14 cellular contexts compared by ENCODE assay signal in genomic region chr6:56335733-56336132, GRCh38.
DNase-seq lines count a peak whose midpoint lies in the region; ATAC-seq and TF ChIP-seq lines count a peak whose summit lies in the region.
"Had no signal": no experiment of that assay in that cellular context is flagged by ENCODE, and none has a peak within 500 bp of the region (broad histone marks: within the 10 kb centered on the region; RNA-seq: fewer than 3 reads in every experiment).

No MANE protein-coding gene starts in this region.

- H3K9me3 Mint-ChIP-seq in activated naive CD4-positive, alpha-beta T cell treated with anti-CD3 and anti-CD28 coated beads, Interleukin-2, amount 10 ng/mL, durations not matched to agents 7 days and 5 days, result no peaks in the 10 kb centered on the region
- H3K9me3 Mint-ChIP-seq in CD4-positive, alpha-beta T cell, result no peaks in the 10 kb centered on the region
- H3K9me3 Mint-ChIP-seq: WTC11 had no signal

- no peaks in the 10 kb centered on the region for H3F3A ChIP-seq in PC-3 (ENCODE audit: low read length, unreplicated experiment)

- DNase-seq in EH (ENCODE audit: low read depth) (peak; percentile 90), PC-3 (peak; percentile 95), dermis blood vessel endothelial cell (peak; percentile 64), non-pigmented ciliary epithelial cell (ENCODE audit: low read depth) (peak; percentile 71)
- no peak for DNase-seq in stimulated activated CD4-positive, alpha-beta T cell treated with anti-CD3 and anti-CD28 coated beads, Interleukin-1b, Interleukin-23, amount 100 ng/mL, for 48 hours
- DNase-seq in activated naive CD4-positive, alpha-beta T cell treated with anti-CD3 and anti-CD28 coated beads, Interleukin-2, amount 10 ng/mL, durations not matched to agents 7 days and 5 days, result no peak
- DNase-seq in CD4-positive, alpha-beta T cell, result no peak
- DNase-seq: activated T-cell treated with anti-CD3 and anti-CD28 coated beads, Interleukin-2, amount 50 U/mL, for 48 hours; left colon; occipital lobe had no signal

- TF ChIP-seq CTCF in PC-3 (conservative IDR thresholded peaks at IDR 0.05; ENCODE audit: low read depth, low read length), result no peak
- no peak for TF ChIP-seq CTCF in CD4-positive, alpha-beta T cell (IDR thresholded peaks at IDR 0.05)

- peaks cover 24% of the 10 kb centered on the region for H3K4me1 ChIP-seq in PC-3 (ENCODE audit: insufficient read depth, low read length)

- no peaks in the 10 kb centered on the region for H4K20me1 ChIP-seq in PC-3 (ENCODE audit: low read length)

- ATAC-seq in PC-3 (peak; percentile 81), HG03159 (IDR thresholded peaks at IDR 0.05; ENCODE audit: unreplicated experiment) (no peak)
- ATAC-seq in CD4-positive, alpha-beta T cell (ENCODE audit: poor library complexity), result no peak
- ATAC-seq: left colon; stimulated activated memory B cell treated with anti-CD40 and anti-IgM and Interleukin-4, amounts not matched to agents 10 μg/mL and 1 μg/mL and 100 μg/mL, for 72 hours; WTC11 had no signal

- H3K27ac Mint-ChIP-seq in activated naive CD4-positive, alpha-beta T cell treated with anti-CD3 and anti-CD28 coated beads, Interleukin-2, amount 10 ng/mL, durations not matched to agents 7 days and 5 days, result no peak overlapping the region
- H3K27ac Mint-ChIP-seq in CD4-positive, alpha-beta T cell, result no peak overlapping the region
- H3K27ac Mint-ChIP-seq: stimulated activated memory B cell treated with anti-CD40 and anti-IgM and Interleukin-4, amounts not matched to agents 10 μg/mL and 1 μg/mL and 100 μg/mL, for 72 hours; WTC11 had no signal

- no peaks in the 10 kb centered on the region for H3K79me2 ChIP-seq in PC-3 (ENCODE audit: low read length)

- intact Hi-C loops in PC-3 (cut with micrococcal nuclease), result loop anchor here (2.0 kb wide), 1 partner anchor 13 kb away; no protein-coding TSS in a partner anchor
- intact Hi-C loops in CD4-positive, alpha-beta T cell (cut with DNase I, micrococcal nuclease), result no loop called here

- no peaks in the 10 kb centered on the region for H3K9me2 ChIP-seq in PC-3 (replicated peaks; ENCODE audit: low read length)

- H3K27me3 Mint-ChIP-seq in activated naive CD4-positive, alpha-beta T cell treated with anti-CD3 and anti-CD28 coated beads, Interleukin-2, amount 10 ng/mL, durations not matched to agents 7 days and 5 days, result peaks cover 4% of the 10 kb centered on the region
- H3K27me3 Mint-ChIP-seq in CD4-positive, alpha-beta T cell, result no peaks in the 10 kb centered on the region
- H3K27me3 Mint-ChIP-seq: stimulated activated memory B cell treated with anti-CD40 and anti-IgM and Interleukin-4, amounts not matched to agents 10 μg/mL and 1 μg/mL and 100 μg/mL, for 72 hours had no signal

- H3K27me3 ChIP-seq in PC-3 (ENCODE audit: low read length), result no peaks in the 10 kb centered on the region
- no peaks in the 10 kb centered on the region for H3K27me3 ChIP-seq in CD4-positive, alpha-beta T cell (ENCODE audit: control insufficient read depth, insufficient read depth, low read length)
- H3K27me3 ChIP-seq: cardiac muscle cell had no signal

- H3K27ac ChIP-seq in PC-3 (ENCODE audit: low read length), result peak overlapping the region; percentile 99
- H3K27ac ChIP-seq in CD4-positive, alpha-beta T cell (ENCODE audit: low read depth, low read length), result no peak overlapping the region
- H3K27ac ChIP-seq: cardiac muscle cell had no signal

- peak overlapping the region; percentile 8; the same call in 1 of the 2 replicates for H3K4me3 ChIP-seq in PC-3 (ENCODE audit: low read length)
- H3K4me3 ChIP-seq: cardiac muscle cell had no signal

- no peaks in the 10 kb centered on the region for H3K4me1 Mint-ChIP-seq in activated naive CD4-positive, alpha-beta T cell treated with anti-CD3 and anti-CD28 coated beads, Interleukin-2, amount 10 ng/mL, durations not matched to agents 7 days and 5 days
- no peaks in the 10 kb centered on the region for H3K4me1 Mint-ChIP-seq in CD4-positive, alpha-beta T cell (ENCODE audit: low read depth)
- H3K4me1 Mint-ChIP-seq: stimulated activated memory B cell treated with anti-CD40 and anti-IgM and Interleukin-4, amounts not matched to agents 10 μg/mL and 1 μg/mL and 100 μg/mL, for 72 hours; WTC11 had no signal

- peak overlapping the region; percentile 87 for H3K9ac ChIP-seq in PC-3 (ENCODE audit: low read length)

- H3K4me2 ChIP-seq in PC-3 (ENCODE audit: low read length), result peak overlapping the region; percentile 67

- no peaks in the 10 kb centered on the region for H3K36me3 ChIP-seq in PC-3 (ENCODE audit: low read depth, low read length)
- H3K36me3 ChIP-seq: cardiac muscle cell had no signal

- H3K36me3 Mint-ChIP-seq in activated naive CD4-positive, alpha-beta T cell treated with anti-CD3 and anti-CD28 coated beads, Interleukin-2, amount 10 ng/mL, durations not matched to agents 7 days and 5 days, result no peaks in the 10 kb centered on the region
- no peaks in the 10 kb centered on the region for H3K36me3 Mint-ChIP-seq in CD4-positive, alpha-beta T cell (ENCODE audit: low read depth)
- H3K36me3 Mint-ChIP-seq: stimulated activated memory B cell treated with anti-CD40 and anti-IgM and Interleukin-4, amounts not matched to agents 10 μg/mL and 1 μg/mL and 100 μg/mL, for 72 hours; WTC11 had no signal

- H3K4me3 Mint-ChIP-seq in activated naive CD4-positive, alpha-beta T cell treated with anti-CD3 and anti-CD28 coated beads, Interleukin-2, amount 10 ng/mL, durations not matched to agents 7 days and 5 days, result no peak overlapping the region
- no peak overlapping the region for H3K4me3 Mint-ChIP-seq in CD4-positive, alpha-beta T cell
- H3K4me3 Mint-ChIP-seq: stimulated activated memory B cell treated with anti-CD40 and anti-IgM and Interleukin-4, amounts not matched to agents 10 μg/mL and 1 μg/mL and 100 μg/mL, for 72 hours; WTC11 had no signal

- CTCF ChIA-PET in PC-3 (lab: Charles Lee), result no interaction called here
- CTCF ChIA-PET in activated naive CD4-positive, alpha-beta T cell treated with anti-CD3 and anti-CD28 coated beads, Interleukin-2, amount 10 ng/mL, durations not matched to agents 7 days and 5 days (lab: Charles Lee), result no interaction called here
- CTCF ChIA-PET in CD4-positive, alpha-beta T cell (lab: Charles Lee), result no interaction called here

- BruUV-seq in PC-3 (replicated peaks; lab: Mats Ljungman, UMichigan), result no TSS peak

- POLR2A ChIA-PET in PC-3 (lab: Charles Lee; ENCODE audit: unreplicated experiment), result no interaction called here
- POLR2A ChIA-PET in CD4-positive, alpha-beta T cell (lab: Charles Lee), result no interaction called here

- H3K9me3 ChIP-seq in PC-3 (ENCODE audit: low read length), result no peaks in the 10 kb centered on the region
- no peaks in the 10 kb centered on the region for H3K9me3 ChIP-seq in CD4-positive, alpha-beta T cell (ENCODE audit: control insufficient read depth, low read length)

- no peak overlapping the region for H2AFZ ChIP-seq in PC-3 (ENCODE audit: low read length)

Comparison
In these comparisons a context has a peak if more than half of its experiments do, and no peak if none do; other contexts are left out.
1. DNase-seq: peak in EH (single experiment), PC-3 (single experiment), dermis blood vessel endothelial cell (single experiment) and non-pigmented ciliary epithelial cell (single experiment); none in stimulated activated CD4-positive, alpha-beta T cell treated with anti-CD3 and anti-CD28 coated beads, Interleukin-1b, Interleukin-23, amount 100 ng/mL, for 48 hours (single experiment), activated naive CD4-positive, alpha-beta T cell treated with anti-CD3 and anti-CD28 coated beads, Interleukin-2, amount 10 ng/mL, durations not matched to agents 7 days and 5 days (single experiment) and CD4-positive, alpha-beta T cell (0 of 10).